In the genomic region with DNA sequence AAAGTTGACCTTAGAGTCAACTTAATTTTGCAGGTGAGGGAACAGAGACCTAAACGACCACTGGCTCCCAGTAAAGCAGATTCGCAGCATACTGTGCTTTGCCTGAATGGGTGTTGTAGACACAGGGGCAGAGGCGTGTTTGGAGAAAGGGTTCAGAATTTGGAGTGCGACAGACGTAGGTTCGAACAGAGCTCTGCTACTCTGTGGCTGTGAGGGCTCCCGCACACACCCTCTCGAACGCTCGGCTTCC, we compare ENCODE assay signal across 8 cellular contexts. TPM values are rescaled to one million over a fixed set of nuclear protein-coding genes. Genes with fewer than 3 reads are reported as not detected.
A peak's percentile ranks its signal among the peaks of the same experiment; 100 is the strongest.
DNase-seq lines count a peak whose midpoint lies in the region; ATAC-seq and TF ChIP-seq lines count a peak whose summit lies in the region.

No MANE protein-coding gene starts in this region.

- H3K27me3 Mint-ChIP-seq in CD4-positive, CD25-positive, alpha-beta regulatory T cell: peaks cover 5% of the 10 kb centered on the region
- H3K27me3 Mint-ChIP-seq in endothelial cell (ENCODE audit: unreplicated experiment): peaks cover 9% of the 10 kb centered on the region

- H2BK5ac ChIP-seq in neuronal stem cell (ENCODE audit: low read length): no peak overlapping the region

- TF ChIP-seq CTCF in OCI-LY3 (IDR thresholded peaks at IDR 0.05; ENCODE audit: low read depth, low read length): no peak
- no peak for TF ChIP-seq CTCF in endothelial cell (IDR thresholded peaks at IDR 0.05; ENCODE audit: unreplicated experiment)

- no peak overlapping the region for H2BK120ac ChIP-seq in neuronal stem cell (ENCODE audit: low read depth, low read length)

- H3K4ac ChIP-seq in neuronal stem cell (ENCODE audit: low read length): no peak overlapping the region

- H3K18ac ChIP-seq in neuronal stem cell (ENCODE audit: low read length): peak overlapping the region; percentile 2

- H2BK12ac ChIP-seq in neuronal stem cell (ENCODE audit: low read length): no peak overlapping the region

- H3K36me3 Mint-ChIP-seq in CD4-positive, CD25-positive, alpha-beta regulatory T cell: no peaks in the 10 kb centered on the region
- peaks cover 3% of the 10 kb centered on the region for H3K36me3 Mint-ChIP-seq in endothelial cell (ENCODE audit: low read depth, unreplicated experiment)

- H4K20me1 ChIP-seq in OCI-LY3 (ENCODE audit: insufficient read depth, low read length): no peaks in the 10 kb centered on the region

- H3K4me1 Mint-ChIP-seq in CD4-positive, CD25-positive, alpha-beta regulatory T cell: peaks cover 9 to 15% (median 11%) of the 10 kb centered on the region in 4 donors
- H3K4me1 Mint-ChIP-seq in endothelial cell (ENCODE audit: unreplicated experiment): peaks cover 6% of the 10 kb centered on the region

- H3K4me2 ChIP-seq in OCI-LY3 (ENCODE audit: low read length) (peak overlapping the region; percentile 75), neuronal stem cell (ENCODE audit: insufficient read depth, low read length, poor library complexity, severe bottlenecking) (peak overlapping the region; percentile 86)

- peak overlapping the region; percentile 68 for H3K27ac ChIP-seq in CD4-positive, CD25-positive, alpha-beta regulatory T cell (ENCODE audit: insufficient read depth, low read length, poor library complexity, severe bottlenecking)
- H3K27ac ChIP-seq in OCI-LY3 (ENCODE audit: low read length): no peak overlapping the region
- no peak overlapping the region for H3K27ac ChIP-seq in neuronal stem cell (replicated peaks; ENCODE audit: low read length)

- H4K91ac ChIP-seq in neuronal stem cell (ENCODE audit: low read depth, low read length, poor library complexity): no peak overlapping the region

- H3K27me3 ChIP-seq in CD4-positive, CD25-positive, alpha-beta regulatory T cell (ENCODE audit: control insufficient read depth, insufficient read depth, low read length): no peaks in the 10 kb centered on the region
- no peaks in the 10 kb centered on the region for H3K27me3 ChIP-seq in OCI-LY3 (ENCODE audit: low read depth, low read length)
- peaks cover 0 to 2% (median 0%) of the 10 kb centered on the region in 3 experiments for H3K27me3 ChIP-seq in neuronal stem cell (ENCODE audit: control insufficient read depth in 3 of 3, insufficient read depth in 3 of 3, low read depth in 1 of 3, low read length in 3 of 3)

- H3K9me3 ChIP-seq in CD4-positive, CD25-positive, alpha-beta regulatory T cell (ENCODE audit: control insufficient read depth in 2 of 2, low read length in 2 of 2): no peaks in the 10 kb centered on the region
- H3K9me3 ChIP-seq in OCI-LY3 (ENCODE audit: insufficient read depth, low read length): no peaks in the 10 kb centered on the region
- H3K9me3 ChIP-seq in neuronal stem cell (replicated peaks in 1 of 2; ENCODE audit: control insufficient read depth in 2 of 2, insufficient read depth in 1 of 2, low read depth in 1 of 2, low read length in 2 of 2): no peaks in the 10 kb centered on the region

- H3K79me2 ChIP-seq in OCI-LY3 (ENCODE audit: low read length): no peaks in the 10 kb centered on the region

- peaks cover 0 to 1% (median 0%) of the 10 kb centered on the region in 7 donors for H3K9me3 Mint-ChIP-seq in CD4-positive, CD25-positive, alpha-beta regulatory T cell
- H3K9me3 Mint-ChIP-seq in endothelial cell (ENCODE audit: unreplicated experiment): no peaks in the 10 kb centered on the region

- H2AK5ac ChIP-seq in neuronal stem cell (ENCODE audit: low read depth, low read length): no peak overlapping the region

- no peak overlapping the region for H2BK15ac ChIP-seq in neuronal stem cell (ENCODE audit: low read length)

- peak overlapping the region; percentile 79 for H3K4me3 ChIP-seq in CD4-positive, CD25-positive, alpha-beta regulatory T cell (ENCODE audit: low read depth, low read length)
- peak overlapping the region; percentile 70 for H3K4me3 ChIP-seq in OCI-LY3 (ENCODE audit: low read length)
- H3K4me3 ChIP-seq in neuronal stem cell (ENCODE audit: low read length in 2 of 2): peak overlapping the region in 1 of 2 donors; percentile 75

- WGBS in neuronal stem cell (ENCODE audit: extremely low coverage in 2 of 2, insufficient read length in 2 of 2, insufficient replicate concordance in 1 of 2), 2 donors: no CpG with 5 or more reads among the region's 10 CpGs

- no peak overlapping the region for H4K8ac ChIP-seq in neuronal stem cell (ENCODE audit: low read depth, low read length)

- H3K23ac ChIP-seq in neuronal stem cell (ENCODE audit: low read depth, low read length, poor library complexity): no peak overlapping the region

- no peaks in the 10 kb centered on the region for H3K36me3 ChIP-seq in CD4-positive, CD25-positive, alpha-beta regulatory T cell (ENCODE audit: control insufficient read depth, insufficient read depth, low read length)
- H3K36me3 ChIP-seq in OCI-LY3 (replicated peaks; ENCODE audit: low read depth, low read length): peaks cover 2% of the 10 kb centered on the region
- no peaks in the 10 kb centered on the region for H3K36me3 ChIP-seq in neuronal stem cell (replicated peaks in 1 of 2; ENCODE audit: control insufficient read depth in 2 of 2, insufficient read depth in 2 of 2, low read length in 2 of 2)

- H3K79me1 ChIP-seq in neuronal stem cell (ENCODE audit: low read depth, low read length): no peaks in the 10 kb centered on the region

- H3K14ac ChIP-seq in neuronal stem cell (ENCODE audit: low read length): no peak overlapping the region

- DNase-seq in CD4-positive, CD25-positive, alpha-beta regulatory T cell: no peak
- DNase-seq in endothelial cell (ENCODE audit: low spot score) (no peak), neuronal stem cell (ENCODE audit: low spot score) (no peak), NCI-H82 (lab: John Stamatoyannopoulos, UW) (no peak), NOMO-1 treated with DMSO at 0.1 percent for 48 hours (lab: John Stamatoyannopoulos, UW; ENCODE audit: unreplicated experiment) (no peak), dermis blood vessel endothelial cell (no peak)

- H3K9ac ChIP-seq in OCI-LY3 (ENCODE audit: low read length): peak overlapping the region; percentile 43
- H3K9ac ChIP-seq in neuronal stem cell (ENCODE audit: low read depth, low read length, poor library complexity): no peak overlapping the region

- H3K4me3 Mint-ChIP-seq in CD4-positive, CD25-positive, alpha-beta regulatory T cell: peak overlapping the region; percentile 77 to 89 (median 84)
- peak overlapping the region; percentile 87 for H3K4me3 Mint-ChIP-seq in endothelial cell (ENCODE audit: unreplicated experiment)

- ATAC-seq in CD4-positive, CD25-positive, alpha-beta regulatory T cell (ENCODE audit: low read depth in 2 of 2): no peak
- no peak for ATAC-seq in HG03159 (IDR thresholded peaks at IDR 0.05; ENCODE audit: unreplicated experiment)

- H2AFZ ChIP-seq in OCI-LY3 (ENCODE audit: low read depth, low read length) (peak overlapping the region; percentile 91), neuronal stem cell (ENCODE audit: low read length) (peak overlapping the region; percentile 83)

- H3K4me1 ChIP-seq in CD4-positive, CD25-positive, alpha-beta regulatory T cell (ENCODE audit: control insufficient read depth, insufficient read depth, low read length, poor library complexity, severe bottlenecking): peaks cover 16% of the 10 kb centered on the region
- H3K4me1 ChIP-seq in OCI-LY3 (ENCODE audit: low read length) (peaks cover 10% of the 10 kb centered on the region), neuronal stem cell (ENCODE audit: control insufficient read depth in 2 of 2, insufficient read depth in 1 of 2, low read depth in 1 of 2, low read length in 2 of 2) (peaks cover 0 to 5% of the 10 kb centered on the region in 2 donors)

- H3K27ac Mint-ChIP-seq in CD4-positive, CD25-positive, alpha-beta regulatory T cell: peak overlapping the region in 2 of 3 donors; percentile 93 to 94
- H3K27ac Mint-ChIP-seq in endothelial cell (ENCODE audit: unreplicated experiment): peak overlapping the region; percentile 67

RNA-seq across cellular contexts. Expression of a gene that starts 0.2 kb away (rescaled TPM):
- total RNA-seq in CD4-positive, CD25-positive, alpha-beta regulatory T cell: not detected
- polyA plus RNA-seq in CD4-positive, CD25-positive, alpha-beta regulatory T cell: under 1 TPM in 1 of 4 donors, not detected in 3; 0.47 TPM
- not detected for total RNA-seq in endothelial cell (ENCODE audit: unreplicated experiment)
- polyA plus RNA-seq in neuronal stem cell (2013, experiment 1 of 2): 0.22 TPM
- 0.21 TPM for polyA plus RNA-seq in neuronal stem cell (2013, experiment 2 of 2)
- total RNA-seq in dermis blood vessel endothelial cell: not detected in 2 replicates

RNA-seq across cellular contexts. Expression of a gene that starts 31.8 kb away (rescaled TPM):
- total RNA-seq in CD4-positive, CD25-positive, alpha-beta regulatory T cell: 23.8 TPM
- polyA plus RNA-seq in CD4-positive, CD25-positive, alpha-beta regulatory T cell: 10 to 100 TPM; 52.6 to 83.3 (median 60.8) TPM
- total RNA-seq in endothelial cell (ENCODE audit: unreplicated experiment): 42.1 TPM
- 53.9 TPM for polyA plus RNA-seq in neuronal stem cell (2013, experiment 1 of 2)
- polyA plus RNA-seq in neuronal stem cell (2013, experiment 2 of 2): 53.9 TPM
- total RNA-seq in dermis blood vessel endothelial cell: 17.0 and 17.5 TPM in 2 replicates

RNA-seq across cellular contexts. Expression of a gene that starts 32.0 kb away (rescaled TPM):
- total RNA-seq in CD4-positive, CD25-positive, alpha-beta regulatory T cell: 34.3 TPM
- 10 to 100 TPM; 16.8 to 30.3 (median 25.3) TPM for polyA plus RNA-seq in CD4-positive, CD25-positive, alpha-beta regulatory T cell
- total RNA-seq in endothelial cell (ENCODE audit: unreplicated experiment): 18.3 TPM
- polyA plus RNA-seq in neuronal stem cell (2013, experiment 1 of 2): 18.5 TPM
- polyA plus RNA-seq in neuronal stem cell (2013, experiment 2 of 2): 18.0 TPM
- total RNA-seq in dermis blood vessel endothelial cell: 20.9 and 36.8 TPM in 2 replicates
